ENCODE assay signal across 7 cellular contexts in the genomic region with DNA sequence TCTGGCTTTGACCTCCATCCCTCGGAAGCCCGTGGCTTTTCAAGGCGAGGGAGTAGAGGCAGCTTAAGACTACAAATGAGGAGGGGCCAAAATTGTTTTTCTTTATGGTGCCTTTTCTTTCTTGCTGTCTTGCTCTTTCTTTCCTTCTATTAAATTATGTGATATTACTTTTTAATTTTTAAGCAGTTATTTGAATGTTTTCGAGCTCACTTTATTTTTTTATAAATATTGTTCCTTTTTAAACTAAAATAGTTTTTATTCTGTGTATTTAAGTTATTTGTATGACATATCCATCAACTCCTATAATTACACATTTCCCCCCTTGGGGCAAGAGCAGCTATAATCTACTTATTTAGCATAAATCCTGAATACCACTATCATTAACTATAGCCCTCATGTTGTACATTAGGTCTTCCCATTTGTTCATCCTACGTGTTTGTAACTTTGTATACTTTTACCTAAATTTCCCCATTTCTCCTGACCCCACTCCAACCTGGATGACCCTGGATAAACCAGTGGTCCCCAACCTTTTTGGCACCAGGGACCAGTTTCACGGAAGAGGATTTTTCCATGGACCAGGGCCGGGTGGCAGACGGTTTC. TPM values are rescaled to one million over a fixed set of nuclear protein-coding genes. Genes with fewer than 3 reads are reported as not detected.
A peak's percentile ranks its signal among the peaks of the same experiment; 100 is the strongest.
DNase-seq lines count a peak whose midpoint lies in the region; ATAC-seq and TF ChIP-seq lines count a peak whose summit lies in the region.

No MANE protein-coding gene starts in this region.

- peak; percentile 18 for ATAC-seq in GM19452 (IDR thresholded peaks at IDR 0.05; ENCODE audit: unreplicated experiment)
- ATAC-seq in T-helper 17 cell = no peak
- no peak for ATAC-seq in stimulated activated memory B cell treated with anti-CD40 and anti-IgM and Interleukin-4, amounts not matched to agents 10 μg/mL and 1 μg/mL and 100 μg/mL, for 72 hours

- H3K27me3 Mint-ChIP-seq in T-helper 17 cell (no peaks in the 10 kb centered on the region), glutamatergic neuron (ENCODE audit: unreplicated experiment) (no peaks in the 10 kb centered on the region)
- H3K27me3 Mint-ChIP-seq in stimulated activated memory B cell treated with anti-CD40 and anti-IgM and Interleukin-4, amounts not matched to agents 10 μg/mL and 1 μg/mL and 100 μg/mL, for 72 hours = no peaks in the 10 kb centered on the region

- H3K36me3 Mint-ChIP-seq in T-helper 17 cell (ENCODE audit: low read depth) = no peaks in the 10 kb centered on the region
- no peaks in the 10 kb centered on the region for H3K36me3 Mint-ChIP-seq in glutamatergic neuron (ENCODE audit: unreplicated experiment)
- no peaks in the 10 kb centered on the region for H3K36me3 Mint-ChIP-seq in stimulated activated memory B cell treated with anti-CD40 and anti-IgM and Interleukin-4, amounts not matched to agents 10 μg/mL and 1 μg/mL and 100 μg/mL, for 72 hours

- no peaks in the 10 kb centered on the region for H3K9me3 Mint-ChIP-seq in glutamatergic neuron (ENCODE audit: unreplicated experiment)
- no peaks in the 10 kb centered on the region for H3K9me3 Mint-ChIP-seq in stimulated activated memory B cell treated with anti-CD40 and anti-IgM and Interleukin-4, amounts not matched to agents 10 μg/mL and 1 μg/mL and 100 μg/mL, for 72 hours

- H3K4me1 Mint-ChIP-seq in T-helper 17 cell (peaks cover 44% of the 10 kb centered on the region), glutamatergic neuron (ENCODE audit: low read depth, unreplicated experiment) (peaks cover 1% of the 10 kb centered on the region)
- peaks cover 51% of the 10 kb centered on the region for H3K4me1 Mint-ChIP-seq in stimulated activated memory B cell treated with anti-CD40 and anti-IgM and Interleukin-4, amounts not matched to agents 10 μg/mL and 1 μg/mL and 100 μg/mL, for 72 hours

- no peaks in the 10 kb centered on the region for H3K9me3 ChIP-seq in T-helper 17 cell (ENCODE audit: control insufficient read depth, low read length, poor library complexity, severe bottlenecking)

- no peak for TF ChIP-seq CTCF in glutamatergic neuron (IDR thresholded peaks at IDR 0.05; ENCODE audit: partially characterized antibody, unreplicated experiment)

- H3K27ac Mint-ChIP-seq in T-helper 17 cell = peak overlapping the region; percentile 94
- H3K27ac Mint-ChIP-seq in glutamatergic neuron (ENCODE audit: unreplicated experiment) = no peak overlapping the region
- H3K27ac Mint-ChIP-seq in stimulated activated memory B cell treated with anti-CD40 and anti-IgM and Interleukin-4, amounts not matched to agents 10 μg/mL and 1 μg/mL and 100 μg/mL, for 72 hours = peak overlapping the region; percentile 85

- DNase-seq in T-helper 17 cell (no peak), glutamatergic neuron (no peak), NCI-H1694 treated with DMSO at 0.1 percent for 48 hours (lab: John Stamatoyannopoulos, UW) (no peak), AG20443 (ENCODE audit: low spot score) (no peak)
- DNase-seq in activated effector memory CD4-positive, alpha-beta T cell treated with Interleukin-2 at 50 U/mL for 16 hours = no peak

- peak overlapping the region; percentile 94 for H3K4me3 Mint-ChIP-seq in T-helper 17 cell
- peak overlapping the region; percentile 91 for H3K4me3 Mint-ChIP-seq in glutamatergic neuron (ENCODE audit: unreplicated experiment)
- peak overlapping the region; percentile 81 for H3K4me3 Mint-ChIP-seq in stimulated activated memory B cell treated with anti-CD40 and anti-IgM and Interleukin-4, amounts not matched to agents 10 μg/mL and 1 μg/mL and 100 μg/mL, for 72 hours

RNA-seq across cellular contexts. Expression of gene PLSCR1, which starts 0.6 kb away (rescaled TPM):
- 10 to 100 TPM; 14.8 TPM for total RNA-seq in T-helper 17 cell
- 4.1 TPM for total RNA-seq in glutamatergic neuron (ENCODE audit: unreplicated experiment)
